ENCODE assay signal across 2 cellular contexts in genomic region chr20:48169650-48170049, GRCh38.
A peak's percentile ranks its signal among the peaks of the same experiment; 100 is the strongest.
TF ChIP-seq lines count a peak whose summit lies in the region.

No MANE protein-coding gene starts in this region.

TF ChIP-seq in HepG2, 621 proteins besides CTCF, POLR2A, EP300 and RAD21 (continued from another document):
- TF ChIP-seq USF2 (IDR thresholded peaks at IDR 0.05; ENCODE audit: low read depth, low read length): 0 out of 2 replicates have a peak, but pooled peaks have one; percentile 38
- TF ChIP-seq USF2 (CRISPR knock-in tag; IDR thresholded peaks at IDR 0.05; ENCODE audit: borderline replicate concordance): no peak
- no peak for TF ChIP-seq ARID5B (CRISPR knock-in tag; IDR thresholded peaks at IDR 0.05)
- TF ChIP-seq, protein P1, sequence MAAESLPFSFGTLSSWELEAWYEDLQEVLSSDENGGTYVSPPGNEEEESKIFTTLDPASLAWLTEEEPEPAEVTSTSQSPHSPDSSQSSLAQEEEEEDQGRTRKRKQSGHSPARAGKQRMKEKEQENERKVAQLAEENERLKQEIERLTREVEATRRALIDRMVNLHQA (CRISPR knock-in tag; IDR thresholded peaks at IDR 0.05): no peak
- no peak for TF ChIP-seq ZNF7 (CRISPR knock-in tag; IDR thresholded peaks at IDR 0.05)
- TF ChIP-seq RAD51 (IDR thresholded peaks at IDR 0.05; ENCODE audit: borderline replicate concordance): peak; percentile 55; the same call in 1 of the 2 replicates
- TF ChIP-seq NR2C2 (CRISPR knock-in tag; IDR thresholded peaks at IDR 0.05; ENCODE audit: borderline replicate concordance): no peak

TF ChIP-seq in K562, 482 proteins besides CTCF, POLR2A, EP300 and RAD21 (continued from another document):
- no peak for TF ChIP-seq NR1H2 (CRISPR knock-in tag; IDR thresholded peaks at IDR 0.05)
- peak; percentile 12; the same call in 1 of the 2 replicates for TF ChIP-seq TFE3 (CRISPR knock-in tag; IDR thresholded peaks at IDR 0.05)
- TF ChIP-seq REST (CRISPR knock-in tag; IDR thresholded peaks at IDR 0.05; ENCODE audit: low read depth): no peak
TF ChIP-seq in K562: peak in this region for 1.
